Comparison of ENCODE assay signal across 8 cellular contexts in genomic region chr17:8222380-8222629, GRCh38. TPM values are rescaled to one million over a fixed set of nuclear protein-coding genes. Genes with fewer than 3 reads are reported as not detected.
DNase-seq lines count a peak whose midpoint lies in the region; ATAC-seq and TF ChIP-seq lines count a peak whose summit lies in the region.

No MANE protein-coding gene starts in this region.

- H3K4me1 Mint-ChIP-seq in activated naive CD4-positive, alpha-beta T cell treated with anti-CD3 and anti-CD28 coated beads, Interleukin-2, amount 10 ng/mL, durations not matched to agents 7 days and 5 days = peaks cover 64% of the 10 kb centered on the region
- H3K4me1 Mint-ChIP-seq in activated T-cell treated with anti-CD3 and anti-CD28 coated beads, Interleukin-2, amount 50 U/mL, for 4 hours (ENCODE audit: low read depth) = peaks cover 58% of the 10 kb centered on the region

- no peaks in the 10 kb centered on the region for H3K9me3 Mint-ChIP-seq in activated naive CD4-positive, alpha-beta T cell treated with anti-CD3 and anti-CD28 coated beads, Interleukin-2, amount 10 ng/mL, durations not matched to agents 7 days and 5 days
- no peaks in the 10 kb centered on the region for H3K9me3 Mint-ChIP-seq in activated T-cell treated with anti-CD3 and anti-CD28 coated beads, Interleukin-2, amount 50 U/mL, for 4 hours

- H3K27me3 ChIP-seq in iPS-20b (ENCODE audit: insufficient read depth, low read length) (no peaks in the 10 kb centered on the region), suprapubic skin (no peaks in the 10 kb centered on the region)

- CTCF ChIA-PET in activated naive CD4-positive, alpha-beta T cell treated with anti-CD3 and anti-CD28 coated beads, Interleukin-2, amount 10 ng/mL, durations not matched to agents 7 days and 5 days (lab: Charles Lee) = interaction anchor here (1.0 to 5.9 kb wide), 6 partner anchors 12 to 103 kb away, joined by 3 to 38 read pairs (median 9); partner anchors contain the start of genes AURKB, CTC1 and PFAS

- H3K9me3 ChIP-seq in iPS-20b (ENCODE audit: insufficient read depth, low read depth, low read length) = no peaks in the 10 kb centered on the region
- H3K9me3 ChIP-seq in suprapubic skin = no peaks in the 10 kb centered on the region

- H3K4me3 Mint-ChIP-seq in activated naive CD4-positive, alpha-beta T cell treated with anti-CD3 and anti-CD28 coated beads, Interleukin-2, amount 10 ng/mL, durations not matched to agents 7 days and 5 days = peak overlapping the region; percentile 96
- peak overlapping the region; percentile 96 for H3K4me3 Mint-ChIP-seq in activated T-cell treated with anti-CD3 and anti-CD28 coated beads, Interleukin-2, amount 50 U/mL, for 4 hours

- peaks cover 15% of the 10 kb centered on the region for H3K27me3 Mint-ChIP-seq in activated naive CD4-positive, alpha-beta T cell treated with anti-CD3 and anti-CD28 coated beads, Interleukin-2, amount 10 ng/mL, durations not matched to agents 7 days and 5 days
- H3K27me3 Mint-ChIP-seq in activated T-cell treated with anti-CD3 and anti-CD28 coated beads, Interleukin-2, amount 50 U/mL, for 4 hours (ENCODE audit: low read depth) = no peaks in the 10 kb centered on the region

- H3K27ac ChIP-seq in iPS-20b (ENCODE audit: low read length) (no peak overlapping the region), suprapubic skin (peak overlapping the region; percentile 90)

- H3K4me3 ChIP-seq in iPS-20b (ENCODE audit: low read length) (peak overlapping the region; percentile 90), suprapubic skin (peak overlapping the region; percentile 59)

- ATAC-seq in HG03066 (IDR thresholded peaks at IDR 0.05; ENCODE audit: low read depth, unreplicated experiment) = peak; percentile 14
- ATAC-seq in activated T-cell treated with anti-CD3 and anti-CD28 coated beads, Interleukin-2, amount 50 U/mL, for 4 hours = peak in 1 of 2 donors; percentile 33

- H3K36me3 ChIP-seq in iPS-20b (ENCODE audit: insufficient read depth, low read depth, low read length) = peaks cover 4% of the 10 kb centered on the region; the same call in 1 of the 2 replicates
- peaks cover under 1% of the 10 kb centered on the region for H3K36me3 ChIP-seq in suprapubic skin

- no peak for TF ChIP-seq CTCF in suprapubic skin (IDR thresholded peaks at IDR 0.05)

- peak overlapping the region; percentile 90; the same call in 1 of the 2 replicates for H3K9ac ChIP-seq in iPS-20b (ENCODE audit: low read depth, low read length)

- peak overlapping the region; percentile 100 for H3K27ac Mint-ChIP-seq in activated naive CD4-positive, alpha-beta T cell treated with anti-CD3 and anti-CD28 coated beads, Interleukin-2, amount 10 ng/mL, durations not matched to agents 7 days and 5 days

- no peak for DNase-seq in activated naive CD4-positive, alpha-beta T cell treated with anti-CD3 and anti-CD28 coated beads, Interleukin-2, amount 10 ng/mL, durations not matched to agents 7 days and 5 days
- DNase-seq in activated naive CD4-positive, alpha-beta T cell treated with Interleukin-2 at 50 U/mL for 16 hours = no peak
- DNase-seq in activated T-cell treated with anti-CD3 and anti-CD28 coated beads, Interleukin-2, amount 50 U/mL, for 4 hours = no peak
- no peak for DNase-seq in suprapubic skin (ENCODE audit: low spot score in 2 of 2)
- DNase-seq in DMS 273 treated with DMSO at 0.1 percent for 48 hours (lab: John Stamatoyannopoulos, UW) = no peak
- no peak for DNase-seq in central memory CD4-positive, alpha-beta T cell

- no peaks in the 10 kb centered on the region for H3K4me1 ChIP-seq in iPS-20b (ENCODE audit: insufficient read depth, low read length)
- peaks cover 29% of the 10 kb centered on the region for H3K4me1 ChIP-seq in suprapubic skin

- H3K36me3 Mint-ChIP-seq in activated naive CD4-positive, alpha-beta T cell treated with anti-CD3 and anti-CD28 coated beads, Interleukin-2, amount 10 ng/mL, durations not matched to agents 7 days and 5 days = peaks cover 40% of the 10 kb centered on the region
- peaks cover 11% of the 10 kb centered on the region for H3K36me3 Mint-ChIP-seq in activated T-cell treated with anti-CD3 and anti-CD28 coated beads, Interleukin-2, amount 50 U/mL, for 4 hours (ENCODE audit: insufficient read depth)

- no peak for TF ChIP-seq POLR2A in suprapubic skin (IDR thresholded peaks at IDR 0.05)

- 0% methylated on average over 8 of the region's 9 CpGs for WGBS in suprapubic skin

- TF ChIP-seq EP300 in suprapubic skin (IDR thresholded peaks at IDR 0.05) = no peak

RNA-seq across cellular contexts. Expression of gene AURKB, which starts 11.9 kb away (rescaled TPM):
- 1 to 10 TPM; 6.2 to 6.7 (median 6.7) TPM for total RNA-seq in activated T-cell treated with anti-CD3 and anti-CD28 coated beads, Interleukin-2, amount 50 U/mL, for 4 hours
- 10 to 100 TPM in 2 of 4 donors, 1 to 10 TPM in 2; 3.7 to 18.2 (median 9.5) TPM for total RNA-seq in suprapubic skin

RNA-seq across cellular contexts. Expression of gene CTC1, which starts 25.6 kb away (rescaled TPM):
- total RNA-seq in activated T-cell treated with anti-CD3 and anti-CD28 coated beads, Interleukin-2, amount 50 U/mL, for 4 hours = 10 to 100 TPM; 51.2 to 56.7 (median 53.9) TPM
- total RNA-seq in suprapubic skin = 10 to 100 TPM; 16.8 to 58.1 (median 22.3) TPM

RNA-seq across cellular contexts. Expression of gene PFAS, which starts 26.8 kb away (rescaled TPM):
- total RNA-seq in activated T-cell treated with anti-CD3 and anti-CD28 coated beads, Interleukin-2, amount 50 U/mL, for 4 hours = 100 to 1,000 TPM; 222 to 271 (median 254) TPM
- total RNA-seq in suprapubic skin = 10 to 100 TPM; 13.0 to 35.1 (median 16.7) TPM

RNA-seq across cellular contexts. Expression of gene BORCS6, which starts 32.3 kb away (rescaled TPM):
- 1 to 10 TPM; 5.0 to 5.6 (median 5.2) TPM for total RNA-seq in activated T-cell treated with anti-CD3 and anti-CD28 coated beads, Interleukin-2, amount 50 U/mL, for 4 hours
- 10 to 100 TPM in 2 of 4 donors, 1 to 10 TPM in 2; 8.1 to 10.6 (median 9.9) TPM for total RNA-seq in suprapubic skin

RNA-seq across cellular contexts. Expression of gene TMEM107, which starts 46.1 kb away (rescaled TPM):
- 10 to 100 TPM; 11.9 to 18.6 (median 18.1) TPM for total RNA-seq in activated T-cell treated with anti-CD3 and anti-CD28 coated beads, Interleukin-2, amount 50 U/mL, for 4 hours
- 10 to 100 TPM; 13.7 to 21.4 (median 19.4) TPM for total RNA-seq in suprapubic skin

Comparison
In these comparisons a context has a peak if more than half of its experiments do, and no peak if none do; other contexts are left out.
1. RNA of gene PFAS, which starts 26.8 kb away (total RNA-seq): 222 to 271 TPM in activated T-cell treated with anti-CD3 and anti-CD28 coated beads, Interleukin-2, amount 50 U/mL, for 4 hours; 13.0 to 35.1 TPM in suprapubic skin; every median in the first group is over 4 times any median in the second.